In genomic region chr22:42269407-42270177, GRCh38 we compare ENCODE assay signal across 2 cellular contexts.
A peak's percentile ranks its signal among the peaks of the same experiment; 100 is the strongest.
TF ChIP-seq lines count a peak whose summit lies in the region.

No MANE protein-coding gene starts in this region.

TF ChIP-seq in HEK293, 187 proteins besides CTCF, POLR2A, EP300 and RAD21 (continued from another document):
- TF ChIP-seq ZNF704 (tag by site-specific recombination; IDR thresholded peaks at IDR 0.05) (no peak), KLF7 (tag by site-specific recombination; IDR thresholded peaks at IDR 0.05; ENCODE audit: borderline replicate concordance) (peak; percentile 37), ZIC2 (tag by site-specific recombination; IDR thresholded peaks at IDR 0.05) (peak; percentile 38; the same call in 1 of the 2 replicates), ZBTB17 (tag by site-specific recombination; IDR thresholded peaks at IDR 0.05) (0 out of 2 replicates have a peak, but pooled peaks have one; percentile 29), ZNF2 (tag by site-specific recombination; IDR thresholded peaks at IDR 0.05) (0 out of 2 replicates have a peak, but pooled peaks have one; percentile 48), ZNF366 (tag by site-specific recombination; conservative IDR thresholded peaks at IDR 0.05) (0 out of 2 replicates have a peak, but pooled peaks have one; percentile 13), KLF9 (tag by site-specific recombination; IDR thresholded peaks at IDR 0.05; ENCODE audit: low read depth) (peak; percentile 69), ZBTB26 (tag by site-specific recombination; optimal IDR thresholded peaks at IDR 0.05) (peak; percentile 86), ZNF138 (tag by site-specific recombination; IDR thresholded peaks at IDR 0.05; ENCODE audit: borderline replicate concordance) (no peak), KLF17 (tag by site-specific recombination; IDR thresholded peaks at IDR 0.05) (peak; percentile 37; the same call in 1 of the 2 replicates), ZSCAN5A (tag by site-specific recombination; IDR thresholded peaks at IDR 0.05) (0 out of 2 replicates have a peak, but pooled peaks have one; percentile 46), ZNF561 (tag by site-specific recombination; IDR thresholded peaks at IDR 0.05; ENCODE audit: borderline replicate concordance) (peak; percentile 60; the same call in 1 of the 2 replicates), ZNF133 (tag by site-specific recombination; IDR thresholded peaks at IDR 0.05) (no peak), KLF8 (tag by site-specific recombination; IDR thresholded peaks at IDR 0.05) (peak; percentile 90), ZNF449 (tag by site-specific recombination; IDR thresholded peaks at IDR 0.05) (peak; percentile 94), BCL11A (tag by site-specific recombination; IDR thresholded peaks at IDR 0.05; ENCODE audit: low read depth) (peak; percentile 14; the same call in 1 of the 2 replicates), ZNF223 (tag by site-specific recombination; IDR thresholded peaks at IDR 0.05) (no peak), ZNF248 (tag by site-specific recombination; IDR thresholded peaks at IDR 0.05) (no peak), HOXD13 (CRISPR knock-in tag; IDR thresholded peaks at IDR 0.05; ENCODE audit: borderline replicate concordance) (no peak), ZBTB48 (tag by site-specific recombination; IDR thresholded peaks at IDR 0.05) (peak; percentile 43)

TF ChIP-seq in HepG2, 621 proteins besides CTCF, POLR2A, EP300 and RAD21 (continued from another document and continues in another):
- peak; percentile 41; the same call in 1 of the 2 replicates for TF ChIP-seq MEF2D (CRISPR knock-in tag; IDR thresholded peaks at IDR 0.05)
- TF ChIP-seq CENPX (CRISPR knock-in tag; IDR thresholded peaks at IDR 0.05) = no peak
- TF ChIP-seq ZFP37 (CRISPR knock-in tag; IDR thresholded peaks at IDR 0.05; ENCODE audit: borderline replicate concordance) = peak; percentile 71; the same call in 1 of the 2 replicates
- TF ChIP-seq ZBTB42 (CRISPR knock-in tag; IDR thresholded peaks at IDR 0.05) = no peak
- no peak for TF ChIP-seq ZNF496 (CRISPR knock-in tag; IDR thresholded peaks at IDR 0.05; ENCODE audit: insufficient replicate concordance)
- TF ChIP-seq ZNF160 (CRISPR knock-in tag; IDR thresholded peaks at IDR 0.05) = 0 out of 2 replicates have a peak, but pooled peaks have one; percentile 39
- TF ChIP-seq DR1 (CRISPR knock-in tag; IDR thresholded peaks at IDR 0.05) = peak; percentile 30; the same call in 1 of the 2 replicates
- TF ChIP-seq ZNF788 (CRISPR knock-in tag; IDR thresholded peaks at IDR 0.05; ENCODE audit: borderline replicate concordance) = peak; percentile 63; the same call in 1 of the 2 replicates
- TF ChIP-seq U2AF1 (optimal IDR thresholded peaks at IDR 0.05; ENCODE audit: low read depth, low read length) = no peak
- no peak for TF ChIP-seq PREB (CRISPR knock-in tag; IDR thresholded peaks at IDR 0.05)
- peak; percentile 37; the same call in 1 of the 2 replicates for TF ChIP-seq CBX5 (CRISPR knock-in tag; IDR thresholded peaks at IDR 0.05; ENCODE audit: borderline replicate concordance)
- no peak for TF ChIP-seq ZNF451 (CRISPR knock-in tag; IDR thresholded peaks at IDR 0.05)
- no peak for TF ChIP-seq JDP2 (CRISPR knock-in tag; IDR thresholded peaks at IDR 0.05; ENCODE audit: borderline replicate concordance)
- TF ChIP-seq MIER2 (CRISPR knock-in tag; IDR thresholded peaks at IDR 0.05) = no peak
- TF ChIP-seq ZNF282 (IDR thresholded peaks at IDR 0.05; ENCODE audit: partially characterized antibody) = no peak
- TF ChIP-seq ELK4 (CRISPR knock-in tag; IDR thresholded peaks at IDR 0.05; ENCODE audit: borderline replicate concordance) = no peak
- TF ChIP-seq KLF9 (CRISPR knock-in tag; IDR thresholded peaks at IDR 0.05; ENCODE audit: low read depth) = 0 out of 2 replicates have a peak, but pooled peaks have one; percentile 46
- TF ChIP-seq KMT2A (CRISPR knock-in tag; IDR thresholded peaks at IDR 0.05) = peak; percentile 67; the same call in 1 of the 2 replicates
- TF ChIP-seq ZNF609 (CRISPR knock-in tag; IDR thresholded peaks at IDR 0.05; ENCODE audit: borderline replicate concordance) = no peak
- TF ChIP-seq CENPBD1 (CRISPR knock-in tag; IDR thresholded peaks at IDR 0.05; ENCODE audit: borderline replicate concordance, low read depth) = no peak; the same call in 1 of the 2 replicates
- no peak for TF ChIP-seq ETS1 (CRISPR knock-in tag; IDR thresholded peaks at IDR 0.05)
- peak; percentile 80 for TF ChIP-seq SPEN (CRISPR knock-in tag; IDR thresholded peaks at IDR 0.05; ENCODE audit: low read depth)
- TF ChIP-seq ZNF512 (CRISPR knock-in tag; IDR thresholded peaks at IDR 0.05) = no peak
- no peak for TF ChIP-seq HDAC6 (IDR thresholded peaks at IDR 0.05; ENCODE audit: low read depth, low read length)
- no peak for TF ChIP-seq ZBTB10 (CRISPR knock-in tag; IDR thresholded peaks at IDR 0.05; ENCODE audit: borderline replicate concordance)
- TF ChIP-seq DMTF1 (CRISPR knock-in tag; IDR thresholded peaks at IDR 0.05) = no peak
- no peak for TF ChIP-seq ZBTB3 (CRISPR knock-in tag; IDR thresholded peaks at IDR 0.05; ENCODE audit: borderline replicate concordance, low read depth)
- TF ChIP-seq ZKSCAN1 (IDR thresholded peaks at IDR 0.05; ENCODE audit: low read length) = no peak
- TF ChIP-seq ATM (IDR thresholded peaks at IDR 0.05; ENCODE audit: borderline replicate concordance) = no peak
- no peak for TF ChIP-seq ZNF207 (IDR thresholded peaks at IDR 0.05; ENCODE audit: borderline replicate concordance)
- no peak for TF ChIP-seq ZNF761 (CRISPR knock-in tag; conservative IDR thresholded peaks at IDR 0.05)
- peak; percentile 57; the same call in 1 of the 2 replicates for TF ChIP-seq SAFB2 (CRISPR knock-in tag; IDR thresholded peaks at IDR 0.05; ENCODE audit: borderline replicate concordance, low read depth)
